In genomic region chr3:193620650-193621049, GRCh38 we compare ENCODE assay signal across 10 cellular contexts. TPM values are rescaled to one million over a fixed set of nuclear protein-coding genes. Genes with fewer than 3 reads are reported as not detected.
A peak's percentile ranks its signal among the peaks of the same experiment; 100 is the strongest.
DNase-seq lines count a peak whose midpoint lies in the region; ATAC-seq, FAIRE-seq and TF ChIP-seq lines count a peak whose summit lies in the region.
"Had no signal": no experiment of that assay in that cellular context is flagged by ENCODE, and none has a peak within 500 bp of the region (broad histone marks: within the 10 kb centered on the region; RNA-seq: fewer than 3 reads in every experiment).

No MANE protein-coding gene starts in this region.

- H3K4me2 ChIP-seq in mammary epithelial cell (ENCODE audit: insufficient read depth, low read depth, low read length) = no peak overlapping the region

- H3K4me3 ChIP-seq in mammary epithelial cell (replicated peaks in 1 of 3; ENCODE audit: insufficient read depth in 1 of 3, low read depth in 2 of 3, low read length in 3 of 3) (no peak overlapping the region), endodermal cell (ENCODE audit: low read length) (no peak overlapping the region)

- H3K4me1 ChIP-seq in mammary epithelial cell (ENCODE audit: insufficient read depth, low read length) = no peaks in the 10 kb centered on the region
- H3K4me1 ChIP-seq in endodermal cell (ENCODE audit: control insufficient read depth, insufficient read depth, low read length) = no peaks in the 10 kb centered on the region

- DNase-seq in EH (ENCODE audit: low read depth) (peak; percentile 21), mammary epithelial cell (peak; percentile 7), retina (no peak), RCC 7860 (ENCODE audit: low spot score) (no peak), endodermal cell (no peak), OCI-M2 (lab: John Stamatoyannopoulos, UW; ENCODE audit: unreplicated experiment) (no peak)
- DNase-seq: T1000 had no signal

- H3K27me3 Mint-ChIP-seq in endodermal cell (ENCODE audit: insufficient read depth) = no peaks in the 10 kb centered on the region

- peaks cover 25% of the 10 kb centered on the region for H3K36me3 ChIP-seq in mammary epithelial cell (ENCODE audit: insufficient read depth, low read length)
- H3K36me3 ChIP-seq in endodermal cell (ENCODE audit: control insufficient read depth, insufficient read depth, low read length) = peaks cover 59% of the 10 kb centered on the region

- H3K9me3 Mint-ChIP-seq in endodermal cell = no peaks in the 10 kb centered on the region
- H3K9me3 Mint-ChIP-seq: nephron had no signal

- BruUV-seq in mammary epithelial cell (replicated peaks; lab: Mats Ljungman, UMichigan) = no TSS peak

- intact Hi-C loops in mammary epithelial cell (cut with micrococcal nuclease) = no loop called here

- no peak overlapping the region for H3K27ac ChIP-seq in mammary epithelial cell (ENCODE audit: insufficient read depth, low read depth, low read length)
- H3K27ac ChIP-seq in endodermal cell (ENCODE audit: low read depth, low read length) = no peak overlapping the region

- H2AFZ ChIP-seq in mammary epithelial cell (ENCODE audit: low read depth, low read length) = no peak overlapping the region

- no peak for TF ChIP-seq CTCF in mammary epithelial cell (conservative IDR thresholded peaks at IDR 0.05 in 1 of 2, IDR thresholded peaks at IDR 0.05 in 1 of 2; ENCODE audit: extremely low read depth in 1 of 2, insufficient read depth in 1 of 2, low read depth in 1 of 2, low read length in 2 of 2)
- TF ChIP-seq CTCF in endodermal cell (conservative IDR thresholded peaks at IDR 0.05) = no peak

- peaks cover 16% of the 10 kb centered on the region for H3K79me2 ChIP-seq in mammary epithelial cell (ENCODE audit: insufficient read depth, low read length)

- no peak overlapping the region for H3K4me3 Mint-ChIP-seq in endodermal cell
- H3K4me3 Mint-ChIP-seq: nephron had no signal

- H3K27me3 ChIP-seq in mammary epithelial cell (ENCODE audit: insufficient read depth, low read length) = no peaks in the 10 kb centered on the region
- no peaks in the 10 kb centered on the region for H3K27me3 ChIP-seq in endodermal cell (ENCODE audit: control insufficient read depth, insufficient read depth, low read length, poor library complexity, severe bottlenecking)

- H3K27ac Mint-ChIP-seq in endodermal cell = no peak overlapping the region
- H3K27ac Mint-ChIP-seq: nephron had no signal

- H3K4me1 Mint-ChIP-seq in endodermal cell = no peaks in the 10 kb centered on the region
- H3K4me1 Mint-ChIP-seq: nephron had no signal

- peaks cover 40% of the 10 kb centered on the region for H3K36me3 Mint-ChIP-seq in endodermal cell (ENCODE audit: low read depth)

- H4K20me1 ChIP-seq in mammary epithelial cell (ENCODE audit: insufficient read depth, low read length) = no peaks in the 10 kb centered on the region

- dilution Hi-C loops in mammary epithelial cell (cut with HindIII; ENCODE audit: low sequenced_read_pairs) = no loop called here

- H3K9me3 ChIP-seq in mammary epithelial cell (replicated peaks; ENCODE audit: insufficient read depth, low read length) (no peaks in the 10 kb centered on the region), endodermal cell (ENCODE audit: control insufficient read depth, low read length) (no peaks in the 10 kb centered on the region)

- peak; percentile 74 for ATAC-seq in GM19328 (IDR thresholded peaks at IDR 0.05; ENCODE audit: unreplicated experiment)
- ATAC-seq in HG03066 (IDR thresholded peaks at IDR 0.05; ENCODE audit: low read depth, unreplicated experiment) = peak; percentile 81

- H3K9ac ChIP-seq in mammary epithelial cell (ENCODE audit: insufficient read depth, low read length) (no peak overlapping the region), endodermal cell (ENCODE audit: extremely low read depth, low read length, poor library complexity, severe bottlenecking) (no peak overlapping the region)

- CTCF ChIA-PET in mammary epithelial cell (lab: Charles Lee; ENCODE audit: low non-redundant PET) = no interaction called here

- in situ Hi-C loops in mammary epithelial cell (cut with MboI; ENCODE audit: low sequenced_read_pairs in 2 of 2) = no loop called here

- FAIRE-seq in RCC 7860 (lab: Jason Lieb, UNC) = no peak

RNA-seq across cellular contexts. Expression of gene OPA1, which starts 27.6 kb away (rescaled TPM):
- 10 to 100 TPM; 60.4 to 66.3 TPM for total RNA-seq in mammary epithelial cell
- polyA plus RNA-seq in mammary epithelial cell = 19.5 TPM
- polyA minus RNA-seq in mammary epithelial cell = 91.9 TPM
- total RNA-seq in endodermal cell = 10 to 100 TPM; 61.5 to 69.4 TPM
- polyA plus RNA-seq in endodermal cell (2013, experiment 1 of 2) = 56.7 TPM
- polyA plus RNA-seq in endodermal cell (2013, experiment 2 of 2) = 58.6 TPM

Comparison
In these comparisons a context has a peak if more than half of its experiments do, and no peak if none do; other contexts are left out.
1. DNase-seq: peak in EH (single experiment) and mammary epithelial cell (single experiment); none in retina (single experiment), RCC 7860 (single experiment), endodermal cell (single experiment) and OCI-M2 (single experiment).